In the genomic region with DNA sequence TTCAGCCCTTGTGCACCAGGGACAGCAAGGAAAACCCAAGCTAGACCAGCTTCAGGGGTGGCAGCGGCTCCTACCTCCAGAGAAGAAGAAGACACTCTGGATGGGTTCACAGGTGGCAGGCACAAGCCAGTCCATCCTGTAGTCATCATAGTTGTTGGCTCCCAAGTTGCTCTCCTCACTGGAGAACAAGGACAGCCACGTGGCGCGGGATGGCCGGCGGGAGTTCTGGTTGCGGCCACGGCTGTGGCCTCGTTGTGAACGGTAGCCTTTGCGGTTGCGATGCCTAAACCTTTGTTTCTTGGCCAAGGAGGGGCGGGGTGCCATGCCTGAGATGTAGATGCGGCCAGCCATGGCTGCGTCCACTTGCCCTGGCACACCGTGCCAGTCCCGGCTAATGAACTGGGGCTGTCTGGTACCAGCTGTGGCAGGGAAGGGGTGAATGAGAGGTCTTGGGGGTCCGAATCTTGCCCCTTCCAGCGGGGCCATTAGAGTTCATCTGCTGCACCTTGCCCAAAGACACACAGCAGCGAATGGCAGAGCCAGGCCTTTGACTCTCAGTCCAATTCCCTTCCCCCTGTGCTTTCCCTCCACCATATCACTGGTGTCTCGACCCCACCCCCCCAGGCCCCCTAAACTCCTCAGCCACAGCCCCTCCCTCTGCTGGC, we compare ENCODE assay signal across 31 cellular contexts. TPM values are rescaled to one million over a fixed set of nuclear protein-coding genes. Genes with fewer than 3 reads are reported as not detected.
A peak's percentile ranks its signal among the peaks of the same experiment; 100 is the strongest.
DNase-seq lines count a peak whose midpoint lies in the region; ATAC-seq, FAIRE-seq and TF ChIP-seq lines count a peak whose summit lies in the region.
"Had no signal": no experiment of that assay in that cellular context is flagged by ENCODE, and none has a peak within 500 bp of the region (broad histone marks: within the 10 kb centered on the region; RNA-seq: fewer than 3 reads in every experiment).

No MANE protein-coding gene starts in this region.

- 86% methylated on average over 20 of the region's 21 CpGs for WGBS in GM12878 (ENCODE audit: insufficient coverage, insufficient replicate concordance, low lambda C conversion rate, missing lambda C conversion rate)
- WGBS in hepatocyte (ENCODE audit: low lambda C conversion rate, missing lambda C conversion rate): 89% methylated on average over 19 of the region's 21 CpGs
- WGBS in right lobe of liver (ENCODE audit: insufficient coverage, low coverage, low lambda C conversion rate, missing lambda C conversion rate): 33% methylated on average over 3 of the region's 21 CpGs
- 82% methylated on average over 10 of the region's 21 CpGs for WGBS in suprapubic skin

- RAD21 ChIA-PET in GM12878 (lab: Charles Lee; ENCODE audit: unreplicated experiment): no interaction called here

- no peak overlapping the region for H3K4me2 ChIP-seq in GM12878 (ENCODE audit: control insufficient read depth, insufficient read depth)
- H3K4me2 ChIP-seq in hepatocyte: peak overlapping the region; percentile 41
- H3K4me2 ChIP-seq: KMS-11 had no signal

- no peaks in the 10 kb centered on the region for H3K9me2 ChIP-seq in hepatocyte (replicated peaks; ENCODE audit: insufficient read depth)

- H3K27me3 ChIP-seq in GM12878 (replicated peaks in 1 of 2; ENCODE audit: control insufficient read depth in 2 of 2, insufficient read depth in 2 of 2, low read length in 1 of 2) (no peaks in the 10 kb centered on the region), hepatocyte (peaks cover under 1% of the 10 kb centered on the region), right lobe of liver (no peaks in the 10 kb centered on the region), upper lobe of right lung (no peaks in the 10 kb centered on the region), suprapubic skin (no peaks in the 10 kb centered on the region)
- H3K27me3 ChIP-seq: BE2C had no signal

- no peak overlapping the region for H3K9ac ChIP-seq in GM12878 (ENCODE audit: control insufficient read depth, insufficient read depth, low read length)
- H3K9ac ChIP-seq: GM23248, KMS-11 had no signal

- H2AFZ ChIP-seq in GM12878 (ENCODE audit: control insufficient read depth, low read depth, low read length) (no peak overlapping the region), hepatocyte (no peak overlapping the region)
- H2AFZ ChIP-seq: GM23248 had no signal

- H3K27ac ChIP-seq in GM12878 (ENCODE audit: control insufficient read depth, insufficient read depth) (no peak overlapping the region), hepatocyte (no peak overlapping the region), right lobe of liver (peak overlapping the region; percentile 59 to 92 (median 85)), upper lobe of right lung (no peak overlapping the region), suprapubic skin (no peak overlapping the region)
- H3K27ac ChIP-seq: GM23248, KMS-11, RWPE1 had no signal

- no peak for ATAC-seq in GM12878
- ATAC-seq in right lobe of liver: no peak
- ATAC-seq in upper lobe of right lung: no peak
- no peak for ATAC-seq in HG03439 (IDR thresholded peaks at IDR 0.05; ENCODE audit: unreplicated experiment)
- ATAC-seq: Panc1 had no signal

- H3K4me3 ChIP-seq in GM12878 (no peak overlapping the region), hepatocyte (no peak overlapping the region), right lobe of liver (peak overlapping the region; percentile 63 to 92 (median 88)), upper lobe of right lung (no peak overlapping the region), suprapubic skin (no peak overlapping the region)
- H3K4me3 ChIP-seq: GM23248 had no signal

- no peak for FAIRE-seq in GM12878 (lab: Jason Lieb, UNC)
- FAIRE-seq: GM18507 had no signal

- in situ Hi-C loops in GM12878 (cut with MboI): no loop called here

- DNase-seq in GM12878 (ENCODE audit: low read depth, low spot score) (no peak), hepatocyte (ENCODE audit: low spot score) (peak; percentile 5), right lobe of liver (peak in 1 of 3 donors; percentile 60), upper lobe of right lung (peak; percentile 57), GF-D8 (lab: John Stamatoyannopoulos, UW) (no peak), suprapubic skin (ENCODE audit: low spot score in 2 of 2) (no peak)
- DNase-seq: BE2C; Calu3; CD8-positive, alpha-beta memory T cell; DMS153; DND-41; GM23248; H9; MM.1S; NCI-H1048; NCI-H1417; NCI-H1694; NCI-H2081; NCI-H2227 treated with DMSO at 0.1 percent for 48 hours; NCI-H526 treated with DMSO at 0.1 percent for 48 hours; SHP77 had no signal

- peaks cover 3% of the 10 kb centered on the region; the same call in 1 of the 2 replicates for H3K4me1 ChIP-seq in GM12878 (ENCODE audit: control insufficient read depth, insufficient read depth, low read length)
- H3K4me1 ChIP-seq in hepatocyte (ENCODE audit: insufficient read depth): peaks cover 20% of the 10 kb centered on the region
- peaks cover 0 to 22% (median 2%) of the 10 kb centered on the region in 4 donors for H3K4me1 ChIP-seq in right lobe of liver
- H3K4me1 ChIP-seq in upper lobe of right lung: peaks cover 22% of the 10 kb centered on the region
- peaks cover 26% of the 10 kb centered on the region for H3K4me1 ChIP-seq in suprapubic skin

- TF ChIP-seq EP300 in GM12878 (IDR thresholded peaks at IDR 0.05; ENCODE audit: borderline replicate concordance in 1 of 2, control insufficient read depth in 1 of 2, low read depth in 2 of 2, low read length in 2 of 2) (no peak), suprapubic skin (IDR thresholded peaks at IDR 0.05) (no peak)

- H3K36me3 ChIP-seq in GM12878 (ENCODE audit: control insufficient read depth in 2 of 2, insufficient read depth in 2 of 2, low read length in 1 of 2) (no peaks in the 10 kb centered on the region; a peak in 1 of 4 replicates), hepatocyte (replicated peaks; ENCODE audit: insufficient read depth, low read depth) (no peaks in the 10 kb centered on the region), right lobe of liver (peaks cover 0 to 27% (median 10%) of the 10 kb centered on the region in 4 donors), upper lobe of right lung (peaks cover 18% of the 10 kb centered on the region), suprapubic skin (peaks cover 23% of the 10 kb centered on the region)
- H3K36me3 ChIP-seq: BE2C had no signal

- POLR2A ChIA-PET in GM12878 (lab: Charles Lee): interaction anchor here (0.6 kb wide), 1 partner anchor 119 kb away, joined by 7 read pairs; no protein-coding TSS in a partner anchor

- no peak for TF ChIP-seq CTCF in GM12878 (IDR thresholded peaks at IDR 0.05 in 2 of 3, conservative IDR thresholded peaks at IDR 0.05 in 1 of 3; ENCODE audit: control insufficient read depth in 2 of 3, extremely low read depth in 1 of 3, insufficient read depth in 1 of 3, low read depth in 3 of 3, low read length in 3 of 3)
- no peak for TF ChIP-seq CTCF in hepatocyte (IDR thresholded peaks at IDR 0.05; ENCODE audit: poor library complexity)
- TF ChIP-seq CTCF in right lobe of liver (IDR thresholded peaks at IDR 0.05): no peak
- no peak for TF ChIP-seq CTCF in upper lobe of right lung (IDR thresholded peaks at IDR 0.05)
- no peak for TF ChIP-seq CTCF in suprapubic skin (IDR thresholded peaks at IDR 0.05)

- SMC1A ChIA-PET in GM12878 (lab: Charles Lee; ENCODE audit: uncharacterized antibody, unreplicated experiment): interaction anchor here (0.9 kb wide), 1 partner anchor 10 kb away, joined by 4 read pairs; the partner anchor contains the start of gene POLDIP2

- no TSS peak for BruUV-seq in GM12878 (replicated peaks; lab: Mats Ljungman, UMichigan)

- H3K9me3 ChIP-seq in GM12878 (replicated peaks; ENCODE audit: control insufficient read depth, insufficient read depth, low read length) (no peaks in the 10 kb centered on the region), hepatocyte (ENCODE audit: low read depth) (no peaks in the 10 kb centered on the region), right lobe of liver (no peaks in the 10 kb centered on the region), upper lobe of right lung (no peaks in the 10 kb centered on the region), suprapubic skin (no peaks in the 10 kb centered on the region)
- H3K9me3 ChIP-seq: BE2C had no signal

- H3K79me2 ChIP-seq in GM12878 (ENCODE audit: control insufficient read depth, insufficient read depth, low read length): peaks cover 1% of the 10 kb centered on the region; the same call in 1 of the 2 replicates
- peaks cover 3% of the 10 kb centered on the region for H3K79me2 ChIP-seq in hepatocyte

- no peak for TF ChIP-seq RAD21 in GM12878 (IDR thresholded peaks at IDR 0.05; ENCODE audit: insufficient read depth, low read depth, low read length)

- intact Hi-C loops in GM12878 (cut with micrococcal nuclease; ENCODE audit: unreplicated experiment): no loop called here
- intact Hi-C loops in right lobe of liver (cut with DNase I): no loop called here
- intact Hi-C loops in upper lobe of right lung (cut with DNase I): no loop called here

- CTCF ChIA-PET in GM12878 (lab: Yijun Ruan, JAX): no interaction called here

- no peak; the same call in 1 of the 2 replicates for TF ChIP-seq POLR2A in GM12878 (IDR thresholded peaks at IDR 0.05; ENCODE audit: low read depth, low read length)
- no peak for TF ChIP-seq POLR2A in right lobe of liver (IDR thresholded peaks at IDR 0.05)
- no peak for TF ChIP-seq POLR2A in suprapubic skin (IDR thresholded peaks at IDR 0.05)

- no peaks in the 10 kb centered on the region for H4K20me1 ChIP-seq in GM12878 (ENCODE audit: control insufficient read depth, insufficient read depth)
- peaks cover 4% of the 10 kb centered on the region for H4K20me1 ChIP-seq in hepatocyte (ENCODE audit: insufficient read depth, poor library complexity, severe bottlenecking)

RNA-seq across cellular contexts. Expression of gene VTN, which starts 2.3 kb away (rescaled TPM):
- total RNA-seq in GM12878 (2013; cell fraction: nucleolus; rRNA removed): not detected in 2 replicates
- total RNA-seq in GM12878 (2014; rRNA removed): 0.44 TPM in 1 of 2 replicates, not detected in the other
- total RNA-seq in GM12878 (2014; rRNA removed; fragmentation: Illumina TruSeq; extraction: Trizol): 0.32 TPM in 1 of 2 replicates, not detected in the other
- total RNA-seq in GM12878 (2021): 1.3 TPM in 2 replicates
- polyA plus RNA-seq in GM12878 (2011; ENCODE audit: low read depth): 0.10 TPM
- polyA plus RNA-seq in GM12878 (2011; rRNA removed): not detected in 2 replicates
- 0.03 TPM in 2 replicates for polyA plus RNA-seq in GM12878 (2011; cell fraction: cytosol; rRNA removed)
- 0.19 and 0.31 TPM in 2 replicates for polyA plus RNA-seq in GM12878 (2011; cell fraction: nucleus; rRNA removed)
- polyA plus RNA-seq in GM12878 (2012): 0.24 and 0.27 TPM in 2 replicates
- polyA plus RNA-seq in GM12878 (2014; fragmentation: Illumina TruSeq; extraction: Trizol): 0.18 and 0.70 TPM in 2 replicates
- under 1 TPM in 1 of 2 experiments, not detected in 1; 0.04 TPM for polyA plus RNA-seq in GM12878 (2014; fragmentation: Nextera tagmentation; extraction: Ambion mirVana)
- 0.10 and 0.43 TPM in 2 replicates for polyA plus RNA-seq in GM12878 (2014; rRNA removed)
- polyA plus RNA-seq in GM12878 (2016; fragmentation: Nextera tagmentation; extraction: Ambion mirVana): under 1 TPM in 1 of 2 experiments, not detected in 1; 0.13 TPM
- polyA minus RNA-seq in GM12878 (2011; rRNA and poly(A)+ RNA removed): not detected in 2 replicates
- polyA minus RNA-seq in GM12878 (2011; cell fraction: cytosol; rRNA and poly(A)+ RNA removed): 1.6 TPM in 1 of 2 replicates, not detected in the other
- polyA minus RNA-seq in GM12878 (2011; cell fraction: nucleus; rRNA and poly(A)+ RNA removed): 0.19 TPM in 1 of 2 replicates, not detected in the other
- 1,128 and 1,263 TPM in 2 replicates for total RNA-seq in hepatocyte
- 613 and 763 TPM in 2 replicates for polyA plus RNA-seq in hepatocyte
- 1,000 to 10,000 TPM; 2,747 to 3,771 (median 3,031) TPM for total RNA-seq in right lobe of liver
- 1.3 TPM for total RNA-seq in upper lobe of right lung
- 1 to 10 TPM in 1 of 4 donors, under 1 TPM in 2, not detected in 1; 0.42 to 4.2 (median 0.42) TPM for total RNA-seq in suprapubic skin
- total RNA-seq: Calu3, GM23248, H9 had no signal
- polyA plus RNA-seq: CD14-positive monocyte; CD8-positive, alpha-beta memory T cell; IgD-negative memory B cell had no signal

RNA-seq across cellular contexts. Expression of gene SEBOX, which starts 2.8 kb away (rescaled TPM):
- not detected in 2 replicates for total RNA-seq in GM12878 (2013; cell fraction: nucleolus; rRNA removed)
- total RNA-seq in GM12878 (2014; rRNA removed) (not detected in 2 replicates), GM12878 (2014; rRNA removed; fragmentation: Illumina TruSeq; extraction: Trizol) (not detected in 2 replicates), GM12878 (2021) (not detected in 2 replicates), hepatocyte (not detected in 2 replicates), right lobe of liver (not detected), upper lobe of right lung (not detected), suprapubic skin (not detected)
- not detected for polyA plus RNA-seq in GM12878 (2011; ENCODE audit: low read depth)
- polyA plus RNA-seq in GM12878 (2011; rRNA removed) (not detected in 2 replicates), GM12878 (2014; fragmentation: Illumina TruSeq; extraction: Trizol) (not detected in 2 replicates), GM12878 (2014; fragmentation: Nextera tagmentation; extraction: Ambion mirVana) (not detected), GM12878 (2014; rRNA removed) (not detected in 2 replicates), GM12878 (2016; fragmentation: Nextera tagmentation; extraction: Ambion mirVana) (not detected), hepatocyte (not detected in 2 replicates)
- polyA plus RNA-seq in GM12878 (2011; cell fraction: cytosol; rRNA removed): not detected in 2 replicates
- polyA plus RNA-seq in GM12878 (2011; cell fraction: nucleus; rRNA removed): not detected in 2 replicates
- not detected in 2 replicates for polyA plus RNA-seq in GM12878 (2012)
- not detected in 2 replicates for polyA minus RNA-seq in GM12878 (2011; rRNA and poly(A)+ RNA removed)
- not detected in 2 replicates for polyA minus RNA-seq in GM12878 (2011; cell fraction: cytosol; rRNA and poly(A)+ RNA removed)
- polyA minus RNA-seq in GM12878 (2011; cell fraction: nucleus; rRNA and poly(A)+ RNA removed): not detected in 2 replicates
- total RNA-seq: A673; Calu3; CD8-positive, alpha-beta memory T cell; GM23248; H9; NCI-H460; SK-MEL-5 had no signal
- polyA plus RNA-seq: CD14-positive monocyte; CD8-positive, alpha-beta memory T cell; GM23248; IgD-negative memory B cell had no signal

RNA-seq across cellular contexts. Expression of gene SARM1, which starts 3.7 kb away (rescaled TPM):
- total RNA-seq in GM12878 (2013; cell fraction: nucleolus; rRNA removed): 9.6 and 10.4 TPM in 2 replicates
- total RNA-seq in GM12878 (2014; rRNA removed) (10.5 and 14.0 TPM in 2 replicates), GM12878 (2014; rRNA removed; fragmentation: Illumina TruSeq; extraction: Trizol) (7.8 and 8.7 TPM in 2 replicates), GM12878 (2021) (25.3 and 28.6 TPM in 2 replicates), hepatocyte (12.8 and 19.5 TPM in 2 replicates), right lobe of liver (1 to 10 TPM; 2.8 to 5.1 (median 3.9) TPM), upper lobe of right lung (14.4 TPM), suprapubic skin (10 to 100 TPM in 2 of 4 donors, 1 to 10 TPM in 2; 4.0 to 17.7 (median 11.6) TPM)
- 8.1 TPM for polyA plus RNA-seq in GM12878 (2011; ENCODE audit: low read depth)
- polyA plus RNA-seq in GM12878 (2011; rRNA removed) (2.1 and 2.5 TPM in 2 replicates), GM12878 (2014; fragmentation: Illumina TruSeq; extraction: Trizol) (8.7 and 13.0 TPM in 2 replicates), GM12878 (2014; fragmentation: Nextera tagmentation; extraction: Ambion mirVana) (1 to 10 TPM in 1 of 2 experiments, under 1 TPM in 1; 0.56 to 1.5 TPM), GM12878 (2014; rRNA removed) (16.2 and 16.7 TPM in 2 replicates), GM12878 (2016; fragmentation: Nextera tagmentation; extraction: Ambion mirVana) (10 to 100 TPM; 10.8 to 13.7 TPM), hepatocyte (11.0 and 14.5 TPM in 2 replicates)
- 3.0 and 3.8 TPM in 2 replicates for polyA plus RNA-seq in GM12878 (2011; cell fraction: cytosol; rRNA removed)
- 10.3 and 11.6 TPM in 2 replicates for polyA plus RNA-seq in GM12878 (2011; cell fraction: nucleus; rRNA removed)
- polyA plus RNA-seq in GM12878 (2012): 11.5 and 11.9 TPM in 2 replicates
- 8.3 and 10.8 TPM in 2 replicates for polyA minus RNA-seq in GM12878 (2011; rRNA and poly(A)+ RNA removed)
- 1.9 and 2.3 TPM in 2 replicates for polyA minus RNA-seq in GM12878 (2011; cell fraction: cytosol; rRNA and poly(A)+ RNA removed)
- polyA minus RNA-seq in GM12878 (2011; cell fraction: nucleus; rRNA and poly(A)+ RNA removed): 5.1 and 9.7 TPM in 2 replicates

RNA-seq across cellular contexts. Expression of gene POLDIP2, which starts 10.4 kb away (rescaled TPM):
- total RNA-seq in GM12878 (2013; cell fraction: nucleolus; rRNA removed): 14.6 and 15.4 TPM in 2 replicates
- total RNA-seq in GM12878 (2014; rRNA removed) (126 and 131 TPM in 2 replicates), GM12878 (2014; rRNA removed; fragmentation: Illumina TruSeq; extraction: Trizol) (63.9 and 69.2 TPM in 2 replicates), GM12878 (2021) (108 and 111 TPM in 2 replicates), hepatocyte (81.6 and 82.9 TPM in 2 replicates), right lobe of liver (100 to 1,000 TPM in 5 of 6 experiments, 10 to 100 TPM in 1; 92.5 to 156 (median 130) TPM), upper lobe of right lung (55.3 TPM), suprapubic skin (100 to 1,000 TPM in 1 of 4 donors, 10 to 100 TPM in 3; 52.9 to 103 (median 86.0) TPM)
- polyA plus RNA-seq in GM12878 (2011; ENCODE audit: low read depth): 40.6 TPM
- polyA plus RNA-seq in GM12878 (2011; rRNA removed) (57.7 and 89.9 TPM in 2 replicates), GM12878 (2014; fragmentation: Illumina TruSeq; extraction: Trizol) (120 and 133 TPM in 2 replicates), GM12878 (2014; fragmentation: Nextera tagmentation; extraction: Ambion mirVana) (10 to 100 TPM; 22.8 to 36.9 TPM), GM12878 (2014; rRNA removed) (134 and 139 TPM in 2 replicates), GM12878 (2016; fragmentation: Nextera tagmentation; extraction: Ambion mirVana) (100 to 1,000 TPM; 180 to 196 TPM), hepatocyte (118 and 122 TPM in 2 replicates)
- 97.0 and 115 TPM in 2 replicates for polyA plus RNA-seq in GM12878 (2011; cell fraction: cytosol; rRNA removed)
- 55.2 and 56.5 TPM in 2 replicates for polyA plus RNA-seq in GM12878 (2011; cell fraction: nucleus; rRNA removed)
- polyA plus RNA-seq in GM12878 (2012): 62.4 and 78.2 TPM in 2 replicates
- 49.2 and 59.1 TPM in 2 replicates for polyA minus RNA-seq in GM12878 (2011; rRNA and poly(A)+ RNA removed)
- polyA minus RNA-seq in GM12878 (2011; cell fraction: cytosol; rRNA and poly(A)+ RNA removed): 25.4 and 26.7 TPM in 2 replicates
- 10.9 and 17.0 TPM in 2 replicates for polyA minus RNA-seq in GM12878 (2011; cell fraction: nucleus; rRNA and poly(A)+ RNA removed)

RNA-seq across cellular contexts. Expression of gene TNFAIP1, which starts 32.2 kb away (rescaled TPM):
- 16.3 and 16.9 TPM in 2 replicates for total RNA-seq in GM12878 (2013; cell fraction: nucleolus; rRNA removed)
- total RNA-seq in GM12878 (2014; rRNA removed) (11.5 and 13.0 TPM in 2 replicates), GM12878 (2014; rRNA removed; fragmentation: Illumina TruSeq; extraction: Trizol) (7.0 and 7.9 TPM in 2 replicates), GM12878 (2021) (14.1 and 15.7 TPM in 2 replicates), hepatocyte (25.4 and 37.6 TPM in 2 replicates), right lobe of liver (10 to 100 TPM; 32.3 to 87.6 (median 38.2) TPM), upper lobe of right lung (82.7 TPM), suprapubic skin (10 to 100 TPM; 51.5 to 81.3 (median 66.4) TPM)
- 4.5 TPM for polyA plus RNA-seq in GM12878 (2011; ENCODE audit: low read depth)
- polyA plus RNA-seq in GM12878 (2011; rRNA removed) (9.6 and 15.9 TPM in 2 replicates), GM12878 (2014; fragmentation: Illumina TruSeq; extraction: Trizol) (9.9 and 10.0 TPM in 2 replicates), GM12878 (2014; fragmentation: Nextera tagmentation; extraction: Ambion mirVana) (1 to 10 TPM; 1.8 to 3.9 TPM), GM12878 (2014; rRNA removed) (10.3 and 11.2 TPM in 2 replicates), GM12878 (2016; fragmentation: Nextera tagmentation; extraction: Ambion mirVana) (10 to 100 TPM; 14.9 to 16.9 TPM), hepatocyte (36.9 and 39.0 TPM in 2 replicates)
- 14.8 and 15.9 TPM in 2 replicates for polyA plus RNA-seq in GM12878 (2011; cell fraction: cytosol; rRNA removed)
- polyA plus RNA-seq in GM12878 (2011; cell fraction: nucleus; rRNA removed): 27.1 and 37.6 TPM in 2 replicates
- 6.0 and 9.7 TPM in 2 replicates for polyA plus RNA-seq in GM12878 (2012)
- polyA minus RNA-seq in GM12878 (2011; rRNA and poly(A)+ RNA removed): 15.1 TPM in 2 replicates
- polyA minus RNA-seq in GM12878 (2011; cell fraction: cytosol; rRNA and poly(A)+ RNA removed): 20.6 and 26.4 TPM in 2 replicates
- 11.0 and 13.4 TPM in 2 replicates for polyA minus RNA-seq in GM12878 (2011; cell fraction: nucleus; rRNA and poly(A)+ RNA removed)

Comparison
In these comparisons a context has a peak if more than half of its experiments do, and no peak if none do; other contexts are left out.
1. DNase-seq: peak in hepatocyte (single experiment) and upper lobe of right lung (single experiment); none in GM12878 (single experiment), GF-D8 (single experiment) and suprapubic skin (0 of 2).
2. H3K27ac ChIP-seq: peak in right lobe of liver (3 of 3); none in GM12878 (single experiment), hepatocyte (single experiment), upper lobe of right lung (single experiment) and suprapubic skin (single experiment).
3. H3K4me3 ChIP-seq: peak in right lobe of liver (3 of 3); none in GM12878 (single experiment), hepatocyte (single experiment), upper lobe of right lung (single experiment) and suprapubic skin (single experiment).
4. RNA of gene VTN, which starts 2.3 kb away (total RNA-seq): 2,747 to 3,771 TPM in right lobe of liver and 1,128 to 1,263 TPM in hepatocyte; 1.3 TPM in upper lobe of right lung (single experiment), 0.42 to 4.2 TPM in suprapubic skin and 0.32 to 1.3 TPM in GM12878; every median in the first group is over 100 times any median in the second.